9 cellular contexts compared by ENCODE assay signal in genomic region chr17:50935201-50936124, GRCh38.
DNase-seq lines count a peak whose midpoint lies in the region; ATAC-seq lines count a peak whose summit lies in the region.
"Had no signal": no experiment of that assay in that cellular context is flagged by ENCODE, and none has a peak within 500 bp of the region (broad histone marks: within the 10 kb centered on the region; RNA-seq: fewer than 3 reads in every experiment).

No MANE protein-coding gene starts in this region.

- H3K27me3 Mint-ChIP-seq in stimulated activated naive B cell treated with anti-CD40 and anti-IgM and Interleukin-4, amounts not matched to agents 10 μg/mL and 1 μg/mL and 100 μg/mL, for 72 hours: peaks cover 19 to 21% of the 10 kb centered on the region in 2 donors

- H3K27ac Mint-ChIP-seq in stimulated activated naive B cell treated with anti-CD40 and anti-IgM and Interleukin-4, amounts not matched to agents 10 μg/mL and 1 μg/mL and 100 μg/mL, for 72 hours: no peak overlapping the region

- DNase-seq in LHCN-M2 (ENCODE audit: low read depth) (peak; percentile 98), anterior cingulate cortex (lab: John Stamatoyannopoulos, UW) (peak in 51 of 58 donors; percentile 26 to 92 (median 71)), inferior parietal cortex (ENCODE audit: extremely low spot score) (peak; percentile 78), stromal cell of bone marrow (ENCODE audit: low read depth) (peak; percentile 60), NCI-H526 treated with DMSO at 0.1 percent for 48 hours (lab: John Stamatoyannopoulos, UW) (no peak), NCI-H146 (lab: John Stamatoyannopoulos, UW) (no peak)
- DNase-seq in stimulated activated naive B cell treated with anti-CD40 and anti-IgM and Interleukin-4, amounts not matched to agents 10 μg/mL and 1 μg/mL and 100 μg/mL, for 72 hours: no peak
- DNase-seq: activated CD8-positive, alpha-beta memory T cell treated with anti-CD3 and anti-CD28 coated beads, Interleukin-2, amount 50 U/mL, for 4 hours had no signal

- H3K4me3 Mint-ChIP-seq in stimulated activated naive B cell treated with anti-CD40 and anti-IgM and Interleukin-4, amounts not matched to agents 10 μg/mL and 1 μg/mL and 100 μg/mL, for 72 hours: no peak overlapping the region

- H3K4me1 Mint-ChIP-seq in stimulated activated naive B cell treated with anti-CD40 and anti-IgM and Interleukin-4, amounts not matched to agents 10 μg/mL and 1 μg/mL and 100 μg/mL, for 72 hours: peaks cover 6 to 14% of the 10 kb centered on the region in 2 donors

- no peaks in the 10 kb centered on the region for H3K9me3 Mint-ChIP-seq in stimulated activated naive B cell treated with anti-CD40 and anti-IgM and Interleukin-4, amounts not matched to agents 10 μg/mL and 1 μg/mL and 100 μg/mL, for 72 hours

- no peaks in the 10 kb centered on the region for H3K36me3 Mint-ChIP-seq in stimulated activated naive B cell treated with anti-CD40 and anti-IgM and Interleukin-4, amounts not matched to agents 10 μg/mL and 1 μg/mL and 100 μg/mL, for 72 hours

- ATAC-seq in HG03139 (IDR thresholded peaks at IDR 0.05; ENCODE audit: unreplicated experiment): no peak
- no peak for ATAC-seq in stimulated activated naive B cell treated with anti-CD40 and anti-IgM and Interleukin-4, amounts not matched to agents 10 μg/mL and 1 μg/mL and 100 μg/mL, for 72 hours (replicated peaks)

Comparison
In these comparisons a context has a peak if more than half of its experiments do, and no peak if none do; other contexts are left out.
1. DNase-seq: peak in LHCN-M2 (single experiment), anterior cingulate cortex (51 of 58), inferior parietal cortex (single experiment) and stromal cell of bone marrow (single experiment); none in NCI-H526 treated with DMSO at 0.1 percent for 48 hours (single experiment), stimulated activated naive B cell treated with anti-CD40 and anti-IgM and Interleukin-4, amounts not matched to agents 10 μg/mL and 1 μg/mL and 100 μg/mL, for 72 hours (single experiment) and NCI-H146 (single experiment).